In the genomic region with DNA sequence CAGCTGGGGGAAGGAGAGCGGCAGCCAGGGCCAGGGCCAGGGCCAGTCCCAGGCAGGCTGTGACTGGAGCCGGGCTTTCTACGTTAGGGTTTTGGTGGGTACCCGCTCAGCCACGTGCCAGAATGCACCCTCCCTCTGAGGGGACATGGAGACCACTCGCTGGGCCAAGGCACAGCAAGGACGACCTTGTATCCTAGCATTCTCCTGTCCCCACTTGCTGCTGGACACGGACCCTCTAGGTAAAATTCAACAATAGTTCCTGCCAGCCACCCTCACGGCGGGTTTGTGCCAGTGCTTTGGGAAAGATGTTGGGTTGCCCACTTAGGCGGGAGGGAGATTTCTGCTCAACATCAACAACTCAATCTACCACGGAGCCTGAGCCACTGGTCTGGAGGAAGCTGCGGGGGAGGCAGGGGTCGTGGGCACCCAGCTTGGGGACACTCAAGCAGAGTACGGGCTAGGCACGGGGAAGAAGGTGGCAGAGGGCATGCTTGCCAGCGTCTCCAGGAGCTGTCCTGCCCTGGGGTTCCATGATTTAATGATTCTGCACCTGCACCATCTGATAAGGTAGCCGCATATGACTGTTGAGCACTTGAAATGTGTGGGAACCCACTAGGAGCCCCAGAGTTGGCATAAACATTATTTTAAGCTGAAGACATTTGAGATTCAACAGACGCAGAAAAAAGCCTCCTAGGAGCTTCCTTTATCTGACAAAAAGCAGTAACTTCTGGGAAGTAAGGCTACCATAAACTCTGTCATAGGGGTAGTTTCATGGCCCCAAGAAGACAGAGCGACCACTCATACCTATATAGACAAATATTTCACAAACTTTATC, we compare ENCODE assay signal across 11 cellular contexts. TPM values are rescaled to one million over a fixed set of nuclear protein-coding genes. Genes with fewer than 3 reads are reported as not detected.
DNase-seq lines count a peak whose midpoint lies in the region; ATAC-seq and TF ChIP-seq lines count a peak whose summit lies in the region.
"Had no signal": no experiment of that assay in that cellular context is flagged by ENCODE, and none has a peak within 500 bp of the region (broad histone marks: within the 10 kb centered on the region; RNA-seq: fewer than 3 reads in every experiment).

No MANE protein-coding gene starts in this region.

- DNase-seq in H9 (no peak), choroid plexus epithelial cell (ENCODE audit: low read depth) (no peak), mesothelial cell of epicardium (ENCODE audit: low spot score in 2 of 2, unreplicated experiment in 2 of 2) (no peak), DMS153 (lab: John Stamatoyannopoulos, UW) (no peak)
- DNase-seq in stimulated activated naive CD8-positive, alpha-beta T cell treated with anti-CD3 and anti-CD28 coated beads, Interleukin-15, amount 100 ng/mL, for 72 hours = no peak
- DNase-seq: KBM-7, NCI-H2227 treated with DMSO at 0.1 percent for 48 hours had no signal

- no peaks in the 10 kb centered on the region; the same call in 1 of the 2 replicates for H3K4me1 ChIP-seq in H9 (ENCODE audit: insufficient read depth, low read length)

- H3T11ph ChIP-seq in H9 (ENCODE audit: low read length) = no peak overlapping the region

- TF ChIP-seq CTCF in H9 (conservative IDR thresholded peaks at IDR 0.05) (no peak), choroid plexus epithelial cell (conservative IDR thresholded peaks at IDR 0.05; ENCODE audit: low read depth, low read length) (no peak), mesothelial cell of epicardium (IDR thresholded peaks at IDR 0.05; ENCODE audit: unreplicated experiment) (no peak)

- H3K9me3 Mint-ChIP-seq in H9 (no peaks in the 10 kb centered on the region), mesothelial cell of epicardium (no peaks in the 10 kb centered on the region)
- H3K9me3 Mint-ChIP-seq in stimulated activated naive CD8-positive, alpha-beta T cell treated with anti-CD3 and anti-CD28 coated beads, Interleukin-15, amount 100 ng/mL, for 72 hours = no peaks in the 10 kb centered on the region

- no peaks in the 10 kb centered on the region for H3K79me1 ChIP-seq in H9 (ENCODE audit: insufficient read depth, low read depth, low read length, poor library complexity, severe bottlenecking)

- no peak overlapping the region for H3K23ac ChIP-seq in H9 (ENCODE audit: insufficient read length, low read depth, low read length)

- no peak overlapping the region for H2BK12ac ChIP-seq in H9 (ENCODE audit: insufficient read length, low read depth, low read length)

- H3K18ac ChIP-seq in H9 (ENCODE audit: insufficient read length, low read depth, low read length) = no peak overlapping the region

- peaks cover 2% of the 10 kb centered on the region for H3K23me2 ChIP-seq in H9 (ENCODE audit: insufficient read length, low read depth, low read length, poor library complexity, severe bottlenecking)

- H3K79me2 ChIP-seq in H9 (ENCODE audit: insufficient read depth, low read length) = no peaks in the 10 kb centered on the region

- peak overlapping the region; percentile 57 for H3K4me2 ChIP-seq in H9 (ENCODE audit: insufficient read depth, insufficient read length, low read length)

- H4K5ac ChIP-seq in H9 (ENCODE audit: insufficient read length, low read depth, low read length) = no peak overlapping the region

- TF ChIP-seq POLR2A in GM18505 (IDR thresholded peaks at IDR 0.05; ENCODE audit: borderline replicate concordance, extremely low read depth, insufficient read depth, insufficient read length) = no peak

- no CpG with 5 or more reads among the region's 20 CpGs for WGBS in H9 (ENCODE audit: extremely low coverage, insufficient read length, low lambda C conversion rate)

- no peaks in the 10 kb centered on the region for H3K27me3 ChIP-seq in H9 (ENCODE audit: insufficient read depth, low read length)

- no peak overlapping the region for H3K56ac ChIP-seq in H9 (ENCODE audit: insufficient read length, low read depth, low read length)

- H3K9ac ChIP-seq in H9 (ENCODE audit: extremely low read depth, insufficient read length, low read length) = no peak overlapping the region

- H3K27me3 Mint-ChIP-seq in H9 (ENCODE audit: low read depth) (peaks cover 26% of the 10 kb centered on the region), mesothelial cell of epicardium (ENCODE audit: low read depth) (no peaks in the 10 kb centered on the region)
- H3K27me3 Mint-ChIP-seq in stimulated activated naive CD8-positive, alpha-beta T cell treated with anti-CD3 and anti-CD28 coated beads, Interleukin-15, amount 100 ng/mL, for 72 hours = peaks cover 81% of the 10 kb centered on the region

- H3K4me1 Mint-ChIP-seq in H9 (peaks cover 39 to 52% of the 10 kb centered on the region in 2 experiments), mesothelial cell of epicardium (peaks cover 65% of the 10 kb centered on the region)
- H3K4me1 Mint-ChIP-seq in stimulated activated naive CD8-positive, alpha-beta T cell treated with anti-CD3 and anti-CD28 coated beads, Interleukin-15, amount 100 ng/mL, for 72 hours = peaks cover 23% of the 10 kb centered on the region

- H3K27ac Mint-ChIP-seq in H9 (peak overlapping the region in 1 of 3 experiments; percentile 48; a peak in 1 of 7 replicates), mesothelial cell of epicardium (peak overlapping the region; percentile 90)
- no peak overlapping the region for H3K27ac Mint-ChIP-seq in stimulated activated naive CD8-positive, alpha-beta T cell treated with anti-CD3 and anti-CD28 coated beads, Interleukin-15, amount 100 ng/mL, for 72 hours

- H2BK20ac ChIP-seq in H9 (ENCODE audit: low read depth, low read length, poor library complexity, severe bottlenecking) = no peak overlapping the region

- ATAC-seq in stimulated activated naive CD8-positive, alpha-beta T cell treated with anti-CD3 and anti-CD28 coated beads, Interleukin-15, amount 100 ng/mL, for 72 hours = peak; percentile 42
- ATAC-seq in HG03520 (IDR thresholded peaks at IDR 0.05; ENCODE audit: unreplicated experiment) (no peak), GM18505 (IDR thresholded peaks at IDR 0.05; ENCODE audit: unreplicated experiment) (no peak), GM21515 (IDR thresholded peaks at IDR 0.05; ENCODE audit: unreplicated experiment) (no peak)

- H2AFZ ChIP-seq in H9 (ENCODE audit: low read length) = no peak overlapping the region

- no peak overlapping the region for H2AK5ac ChIP-seq in H9 (ENCODE audit: insufficient read length, low read length)

- no peak overlapping the region for H4K91ac ChIP-seq in H9 (ENCODE audit: insufficient read length, low read depth, low read length)

- H4K8ac ChIP-seq in H9 (replicated peaks; ENCODE audit: insufficient read length, low read depth, low read length) = no peak overlapping the region

- peak overlapping the region; percentile 25 for H3K4me3 ChIP-seq in choroid plexus epithelial cell (ENCODE audit: low read depth, low read length)
- H3K4me3 ChIP-seq: SK-N-MC had no signal

- peak overlapping the region; percentile 4 to 42; a peak in 4 of 5 replicates for H3K4me3 Mint-ChIP-seq in H9
- H3K4me3 Mint-ChIP-seq in mesothelial cell of epicardium = peak overlapping the region; percentile 4
- peak overlapping the region; percentile 19 to 39 for H3K4me3 Mint-ChIP-seq in stimulated activated naive CD8-positive, alpha-beta T cell treated with anti-CD3 and anti-CD28 coated beads, Interleukin-15, amount 100 ng/mL, for 72 hours

- H2BK120ac ChIP-seq in H9 (ENCODE audit: low read depth, low read length, poor library complexity, severe bottlenecking) = no peak overlapping the region

- peak overlapping the region; percentile 84; the same call in 1 of the 2 replicates for H3K14ac ChIP-seq in H9 (ENCODE audit: insufficient read depth, low read length)

- no peak overlapping the region for H3K4ac ChIP-seq in H9 (ENCODE audit: low read depth, low read length)

- H3K36me3 Mint-ChIP-seq in H9 (ENCODE audit: insufficient read depth in 1 of 3, low read depth in 3 of 3) (no peaks in the 10 kb centered on the region), mesothelial cell of epicardium (no peaks in the 10 kb centered on the region)

- no peaks in the 10 kb centered on the region for H4K20me1 ChIP-seq in H9 (ENCODE audit: control insufficient read depth, insufficient read depth, insufficient read length)

- no peak overlapping the region for H2BK15ac ChIP-seq in H9 (ENCODE audit: low read depth, low read length)

- no peak overlapping the region for H2BK5ac ChIP-seq in H9 (ENCODE audit: insufficient read length, low read length)

- H3K9me3 ChIP-seq in H9 (ENCODE audit: control insufficient read depth, low read depth, low read length) = no peaks in the 10 kb centered on the region

- H3K27ac ChIP-seq in H9 (ENCODE audit: insufficient read length, low read depth, low read length) = no peak overlapping the region
- H3K27ac ChIP-seq: SK-N-MC had no signal

RNA-seq across cellular contexts. Expression of gene C15orf39, which starts 22.5 kb away (rescaled TPM):
- 45.6 and 48.7 TPM in 2 replicates for total RNA-seq in H9 (2021)
- total RNA-seq in mesothelial cell of epicardium = 62.0 to 66.6 TPM (median 62.2 TPM) in 3 replicates
